In genomic region chr3:5202267-5202666, GRCh38 we compare ENCODE assay signal across 16 cellular contexts. TPM values are rescaled to one million over a fixed set of nuclear protein-coding genes. Genes with fewer than 3 reads are reported as not detected.
DNase-seq lines count a peak whose midpoint lies in the region; ATAC-seq and TF ChIP-seq lines count a peak whose summit lies in the region.
"Had no signal": no experiment of that assay in that cellular context is flagged by ENCODE, and none has a peak within 500 bp of the region (broad histone marks: within the 10 kb centered on the region; RNA-seq: fewer than 3 reads in every experiment).

No MANE protein-coding gene starts in this region.

- ATAC-seq in T-helper 17 cell, result no peak
- ATAC-seq in HG03135 (IDR thresholded peaks at IDR 0.05; ENCODE audit: unreplicated experiment), result no peak
- ATAC-seq: body of pancreas, gastrocnemius medialis had no signal

- H3K36me3 Mint-ChIP-seq in activated naive CD4-positive, alpha-beta T cell treated with anti-CD3 and anti-CD28 coated beads, Interleukin-2, amount 50 U/mL, for 24 hours, result peaks cover 32% of the 10 kb centered on the region
- peaks cover 8% of the 10 kb centered on the region for H3K36me3 Mint-ChIP-seq in T-helper 17 cell (ENCODE audit: low read depth)

- H3K27me3 ChIP-seq in hepatocyte (no peaks in the 10 kb centered on the region), left ventricle myocardium inferior (ENCODE audit: low read depth) (no peaks in the 10 kb centered on the region)
- H3K27me3 ChIP-seq: body of pancreas, gastrocnemius medialis, thyroid gland had no signal

- H3K4me1 Mint-ChIP-seq in activated naive CD4-positive, alpha-beta T cell treated with anti-CD3 and anti-CD28 coated beads, Interleukin-2, amount 50 U/mL, for 24 hours, result peaks cover 56% of the 10 kb centered on the region
- H3K4me1 Mint-ChIP-seq in T-helper 17 cell, result peaks cover 30% of the 10 kb centered on the region

- 98% methylated on average over 2 of the region's 2 CpGs for WGBS in hepatocyte (ENCODE audit: low lambda C conversion rate, missing lambda C conversion rate)

- H3K9me2 ChIP-seq in hepatocyte (replicated peaks; ENCODE audit: insufficient read depth), result no peaks in the 10 kb centered on the region

- H3K27ac ChIP-seq in hepatocyte, result no peak overlapping the region
- no peak overlapping the region for H3K27ac ChIP-seq in left ventricle myocardium inferior (replicated peaks)
- H3K27ac ChIP-seq: body of pancreas, gastrocnemius medialis, thyroid gland, VCaP had no signal

- TF ChIP-seq CTCF in hepatocyte (IDR thresholded peaks at IDR 0.05; ENCODE audit: poor library complexity) (no peak), left ventricle myocardium inferior (IDR thresholded peaks at IDR 0.05; ENCODE audit: borderline replicate concordance) (no peak)

- H3K9me3 ChIP-seq in T-helper 17 cell (ENCODE audit: control insufficient read depth, low read length, poor library complexity, severe bottlenecking) (no peaks in the 10 kb centered on the region), hepatocyte (ENCODE audit: low read depth) (no peaks in the 10 kb centered on the region), left ventricle myocardium inferior (replicated peaks) (no peaks in the 10 kb centered on the region)
- H3K9me3 ChIP-seq: body of pancreas, gastrocnemius medialis, thyroid gland had no signal

- H3K79me2 ChIP-seq in hepatocyte, result peaks cover 30% of the 10 kb centered on the region

- no peaks in the 10 kb centered on the region for H4K20me1 ChIP-seq in hepatocyte (ENCODE audit: insufficient read depth, poor library complexity, severe bottlenecking)

- H3K4me2 ChIP-seq in hepatocyte, result no peak overlapping the region

- H3K9me3 Mint-ChIP-seq in activated naive CD4-positive, alpha-beta T cell treated with anti-CD3 and anti-CD28 coated beads, Interleukin-2, amount 50 U/mL, for 24 hours, result no peaks in the 10 kb centered on the region
- H3K9me3 Mint-ChIP-seq: immature natural killer cell had no signal

- peaks cover 2% of the 10 kb centered on the region for H3K4me1 ChIP-seq in hepatocyte (ENCODE audit: insufficient read depth)
- H3K4me1 ChIP-seq in left ventricle myocardium inferior, result peaks cover 8% of the 10 kb centered on the region

- H3K4me3 Mint-ChIP-seq in activated naive CD4-positive, alpha-beta T cell treated with anti-CD3 and anti-CD28 coated beads, Interleukin-2, amount 50 U/mL, for 24 hours, result no peak overlapping the region
- H3K4me3 Mint-ChIP-seq in T-helper 17 cell, result no peak overlapping the region
- H3K4me3 Mint-ChIP-seq: immature natural killer cell had no signal

- H3K4me3 ChIP-seq in hepatocyte (no peak overlapping the region), left ventricle myocardium inferior (no peak overlapping the region)
- H3K4me3 ChIP-seq: body of pancreas, gastrocnemius medialis, thyroid gland had no signal

- H3K27me3 Mint-ChIP-seq in activated naive CD4-positive, alpha-beta T cell treated with anti-CD3 and anti-CD28 coated beads, Interleukin-2, amount 50 U/mL, for 24 hours, result no peaks in the 10 kb centered on the region
- H3K27me3 Mint-ChIP-seq in T-helper 17 cell, result no peaks in the 10 kb centered on the region

- H3K36me3 ChIP-seq in hepatocyte (replicated peaks; ENCODE audit: insufficient read depth, low read depth) (peaks cover 6% of the 10 kb centered on the region), left ventricle myocardium inferior (peaks cover 80% of the 10 kb centered on the region)

- intact Hi-C loops in left ventricle myocardium inferior (cut with micrococcal nuclease), result no loop called here

- peak overlapping the region; percentile 55 for H3K27ac Mint-ChIP-seq in activated naive CD4-positive, alpha-beta T cell treated with anti-CD3 and anti-CD28 coated beads, Interleukin-2, amount 50 U/mL, for 24 hours
- peak overlapping the region; percentile 80 for H3K27ac Mint-ChIP-seq in T-helper 17 cell
- H3K27ac Mint-ChIP-seq: immature natural killer cell had no signal

- no peak overlapping the region for H2AFZ ChIP-seq in hepatocyte

- no peak for DNase-seq in activated naive CD4-positive, alpha-beta T cell treated with anti-CD3 and anti-CD28 coated beads, Interleukin-2, amount 50 U/mL, for 16 hours
- DNase-seq in T-helper 17 cell (no peak), fibroblast of peridontal ligament (ENCODE audit: extremely low read depth) (peak; percentile 92), hepatocyte (ENCODE audit: low spot score) (no peak), hippocampal formation (lab: John Stamatoyannopoulos, UW) (no peak), left ventricle myocardium inferior (no peak)
- DNase-seq: body of pancreas; gastrocnemius medialis; immature natural killer cell; midbrain; NCI-H1092; stimulated activated CD4-positive, alpha-beta T cell treated with anti-CD3 and anti-CD28 coated beads, Interleukin-12 subunit alpha, Interleukin-12 subunit beta, amount 100 ng/mL, for 4 hours; thyroid gland had no signal

RNA-seq across cellular contexts. Expression of gene EDEM1, which starts 14.8 kb away (rescaled TPM):
- total RNA-seq in T-helper 17 cell (100 to 1,000 TPM; 109 to 111 TPM), hepatocyte (39.2 and 58.3 TPM in 2 replicates), left ventricle myocardium inferior (7.9 TPM)
- polyA plus RNA-seq in hepatocyte, result 18.5 and 22.6 TPM in 2 replicates
